ENCODE assay signal across 8 cellular contexts in the genomic region with DNA sequence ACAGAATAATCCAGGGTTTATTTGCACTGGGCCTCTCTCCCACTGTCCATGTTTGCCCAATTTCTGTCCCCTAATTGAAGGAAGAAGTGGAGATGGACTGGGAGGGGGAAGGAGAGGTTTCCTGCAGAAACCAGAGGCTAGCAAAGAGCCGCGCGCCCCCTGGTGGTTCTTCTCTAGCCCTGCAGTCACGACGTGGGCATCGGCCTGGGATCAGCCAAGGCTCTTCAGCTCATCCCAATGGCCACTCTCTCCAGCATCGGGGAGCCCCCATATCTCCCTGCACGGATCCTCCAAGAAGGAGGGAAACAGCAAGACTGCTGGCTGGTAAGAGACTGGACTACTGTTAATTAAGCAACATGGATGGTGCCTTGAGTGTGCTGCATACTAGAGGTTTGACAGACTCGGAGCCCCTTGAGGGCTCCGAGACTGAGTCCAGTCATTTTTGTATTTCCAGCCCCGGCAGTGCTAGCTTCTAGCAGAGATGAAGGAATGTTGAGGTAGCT. TPM values are rescaled to one million over a fixed set of nuclear protein-coding genes. Genes with fewer than 3 reads are reported as not detected.
DNase-seq lines count a peak whose midpoint lies in the region; ATAC-seq lines count a peak whose summit lies in the region.

No MANE protein-coding gene starts in this region.

- H3K9me3 Mint-ChIP-seq in activated CD4-positive, alpha-beta T cell treated with anti-CD3 and anti-CD28 coated beads for 36 hours (ENCODE audit: low read depth): no peaks in the 10 kb centered on the region

- H3K4me1 Mint-ChIP-seq in activated CD4-positive, alpha-beta T cell treated with anti-CD3 and anti-CD28 coated beads for 36 hours: peaks cover 11% of the 10 kb centered on the region

- no peaks in the 10 kb centered on the region for H3K27me3 Mint-ChIP-seq in activated CD4-positive, alpha-beta T cell treated with anti-CD3 and anti-CD28 coated beads for 36 hours

- H3K4me3 Mint-ChIP-seq in activated CD4-positive, alpha-beta T cell treated with anti-CD3 and anti-CD28 coated beads for 36 hours: no peak overlapping the region

- no peaks in the 10 kb centered on the region for H3K36me3 Mint-ChIP-seq in activated CD4-positive, alpha-beta T cell treated with anti-CD3 and anti-CD28 coated beads for 36 hours (ENCODE audit: low read depth)

- peak; percentile 51 for ATAC-seq in HG02852 (IDR thresholded peaks at IDR 0.05; ENCODE audit: unreplicated experiment)
- peak; percentile 76 for ATAC-seq in activated CD4-positive, alpha-beta T cell treated with anti-CD3 and anti-CD28 coated beads for 36 hours
- ATAC-seq in HG03135 (IDR thresholded peaks at IDR 0.05; ENCODE audit: unreplicated experiment): no peak

- no peak overlapping the region for H3K27ac Mint-ChIP-seq in activated CD4-positive, alpha-beta T cell treated with anti-CD3 and anti-CD28 coated beads for 36 hours

- POLR2A ChIA-PET in activated CD4-positive, alpha-beta T cell treated with anti-CD3 and anti-CD28 coated beads for 36 hours (lab: Charles Lee): no interaction called here

- CTCF ChIA-PET in activated CD4-positive, alpha-beta T cell treated with anti-CD3 and anti-CD28 coated beads for 36 hours (lab: Charles Lee): interaction anchor here (0.6 to 5.0 kb wide), 20 partner anchors 10 to 397 kb away, joined by 3 to 82 read pairs (median 3); a partner anchor contains a TSS

- intact Hi-C loops in activated CD4-positive, alpha-beta T cell treated with anti-CD3 and anti-CD28 coated beads for 36 hours (cut with DNase I, micrococcal nuclease): loop anchor here (1.0 kb wide), 2 partner anchors 147 to 230 kb away; no protein-coding TSS in a partner anchor

- DNase-seq in DMS 273 treated with DMSO at 0.1 percent for 48 hours (lab: John Stamatoyannopoulos, UW): peak; percentile 40
- DNase-seq in NCI-H510A (lab: John Stamatoyannopoulos, UW): peak; percentile 45
- peak; percentile 87 for DNase-seq in activated CD4-positive, alpha-beta T cell treated with anti-CD3 and anti-CD28 coated beads for 36 hours
- DNase-seq in cerebellar cortex (ENCODE audit: low spot score): peak; percentile 79
- peak; percentile 88 for DNase-seq in left kidney (ENCODE audit: low read depth, low spot score)
- DNase-seq in stimulated activated CD4-positive, alpha-beta T cell treated with anti-CD3 and anti-CD28 coated beads, Interleukin-2, amount 100 ng/mL, for 24 hours: peak; percentile 82 to 83

RNA-seq across cellular contexts. Expression of a gene that starts 18.7 kb away (rescaled TPM):
- total RNA-seq in activated CD4-positive, alpha-beta T cell treated with anti-CD3 and anti-CD28 coated beads for 36 hours: 1 to 10 TPM; 6.4 to 6.6 TPM

RNA-seq across cellular contexts. Expression of a gene that starts 28.7 kb away (rescaled TPM):
- under 1 TPM; 0.37 to 0.63 TPM for total RNA-seq in activated CD4-positive, alpha-beta T cell treated with anti-CD3 and anti-CD28 coated beads for 36 hours

RNA-seq across cellular contexts. Expression of a gene that starts 30.2 kb away (rescaled TPM):
- total RNA-seq in activated CD4-positive, alpha-beta T cell treated with anti-CD3 and anti-CD28 coated beads for 36 hours: under 1 TPM; 0.18 to 0.32 TPM

RNA-seq across cellular contexts. Expression of a gene that starts 53.4 kb away (rescaled TPM):
- not detected for total RNA-seq in activated CD4-positive, alpha-beta T cell treated with anti-CD3 and anti-CD28 coated beads for 36 hours
